ENCODE assay signal across 29 cellular contexts in the genomic region with DNA sequence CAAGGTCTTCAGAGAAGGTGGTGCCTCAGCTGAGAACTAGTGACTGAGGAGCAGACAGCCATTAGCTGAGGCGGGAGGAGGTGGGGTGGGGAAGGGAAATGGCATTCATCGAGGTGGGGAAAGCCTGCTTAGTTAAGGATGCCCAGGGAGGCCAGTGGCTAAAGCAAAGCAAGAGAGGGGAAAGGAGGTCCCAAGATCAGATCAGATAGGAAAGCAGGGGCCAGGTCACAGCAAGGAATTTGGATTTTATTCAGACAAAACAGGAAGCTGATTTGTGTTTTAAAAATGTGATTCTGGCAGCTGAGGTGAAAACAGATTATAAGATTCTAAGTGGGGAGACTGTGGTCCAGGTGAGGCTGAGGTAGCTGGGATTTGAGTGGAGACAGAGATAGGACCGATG. TPM values are rescaled to one million over a fixed set of nuclear protein-coding genes. Genes with fewer than 3 reads are reported as not detected.
"Had no signal": no experiment of that assay in that cellular context is flagged by ENCODE, and none has a peak within 500 bp of the region (broad histone marks: within the 10 kb centered on the region; RNA-seq: fewer than 3 reads in every experiment).

No MANE protein-coding gene starts in this region.

- ATAC-seq: activated CD8-positive, alpha-beta T cell treated with anti-CD3 and anti-CD28 coated beads for 36 hours; activated T-cell treated with anti-CD3 and anti-CD28 coated beads, Interleukin-2, amount 50 U/mL, for 72 hours; activated T-helper 17 cell treated with anti-CD3 and anti-CD28 coated beads, Interleukin-2, amount 50 U/mL, for 72 hours; Right ventricle myocardium inferior had no signal

- DNase-seq: activated CD4-positive, alpha-beta T cell treated with anti-CD3 and anti-CD28 coated beads, Interleukin-2, amount 10 ng/mL, durations not matched to agents 24 days and 14 days; activated CD4-positive, alpha-beta T cell treated with anti-CD3 and anti-CD28 coated beads, Interleukin-2, amount 50 U/mL, for 4 hours; activated CD8-positive, alpha-beta T cell treated with anti-CD3 and anti-CD28 coated beads for 36 hours; activated effector memory CD4-positive, alpha-beta T cell treated with anti-CD3 and anti-CD28 coated beads, Interleukin-2, amount 50 U/mL, for 16 hours; activated naive CD4-positive, alpha-beta T cell; activated naive CD4-positive, alpha-beta T cell treated with anti-CD3 and anti-CD28 coated beads, Interleukin-2, amount 50 U/mL, for 16 hours; activated naive CD8-positive, alpha-beta T cell treated with anti-CD3 and anti-CD28 coated beads, Interleukin-2, amount 10 ng/mL, durations not matched to agents 7 days and 5 days; activated T-cell treated with anti-CD3 and anti-CD28 coated beads, Interleukin-2, amount 50 U/mL, for 1 hour; activated T-cell treated with anti-CD3 and anti-CD28 coated beads, Interleukin-2, amount 50 U/mL, for 72 hours; adrenal gland; central memory CD4-positive, alpha-beta T cell; NCI-H1092 treated with DMSO at 0.1 percent for 48 hours; NCI-H146; NCI-H187; NCI-H2029 treated with DMSO at 0.1 percent for 48 hours; NCI-H2107; NCI-H446 treated with DMSO at 0.1 percent for 48 hours; PC-9; SIG-M5 had no signal

- H3K4me2 ChIP-seq: KMS-11, PC-9 had no signal

- H3K9me3 ChIP-seq: adrenal gland had no signal

- H3K27ac ChIP-seq: adrenal gland, KMS-11, PC-9, RWPE1 had no signal

- H3K36me3 Mint-ChIP-seq: activated naive CD8-positive, alpha-beta T cell treated with anti-CD3 and anti-CD28 coated beads, Interleukin-2, amount 10 ng/mL, durations not matched to agents 7 days and 5 days had no signal

- H3K4me3 ChIP-seq: adrenal gland, PC-9 had no signal

- H3K27ac Mint-ChIP-seq: activated CD4-positive, alpha-beta T cell treated with anti-CD3 and anti-CD28 coated beads, Interleukin-2, amount 10 ng/mL, durations not matched to agents 24 days and 14 days; activated CD8-positive, alpha-beta T cell treated with anti-CD3 and anti-CD28 coated beads for 36 hours; activated naive CD8-positive, alpha-beta T cell treated with anti-CD3 and anti-CD28 coated beads, Interleukin-2, amount 10 ng/mL, durations not matched to agents 7 days and 5 days; activated T-cell treated with anti-CD3 and anti-CD28 coated beads, Interleukin-2, amount 50 U/mL, for 72 hours; activated T-helper 17 cell treated with anti-CD3 and anti-CD28 coated beads, Interleukin-2, amount 50 U/mL, for 72 hours; T-helper 1 cell treated with Interleukin-12 subunit alpha and Interleukin-12 subunit beta and Interleukin-4 antibody, amounts not matched to agents 30 μg/mL and 1 μg/mL, for 36 hours; T-helper 2 cell treated with Interferon-gamma antibody and Interleukin-4, amounts not matched to agents 5 μg/mL and 100 μg/mL, for 36 hours had no signal

- H3K4me3 Mint-ChIP-seq: activated CD4-positive, alpha-beta T cell treated with anti-CD3 and anti-CD28 coated beads, Interleukin-2, amount 10 ng/mL, durations not matched to agents 24 days and 14 days; activated CD8-positive, alpha-beta T cell treated with anti-CD3 and anti-CD28 coated beads for 36 hours; activated naive CD8-positive, alpha-beta T cell treated with anti-CD3 and anti-CD28 coated beads, Interleukin-2, amount 10 ng/mL, durations not matched to agents 7 days and 5 days; activated T-cell treated with anti-CD3 and anti-CD28 coated beads, Interleukin-2, amount 50 U/mL, for 72 hours; activated T-helper 17 cell treated with anti-CD3 and anti-CD28 coated beads, Interleukin-2, amount 50 U/mL, for 72 hours; brain; T-helper 1 cell treated with Interleukin-12 subunit alpha and Interleukin-12 subunit beta and Interleukin-4 antibody, amounts not matched to agents 30 μg/mL and 1 μg/mL, for 36 hours; T-helper 2 cell treated with Interferon-gamma antibody and Interleukin-4, amounts not matched to agents 5 μg/mL and 100 μg/mL, for 36 hours had no signal

- FAIRE-seq: RCC 7860, TTC549 had no signal

- H3K9me3 Mint-ChIP-seq: activated CD4-positive, alpha-beta T cell treated with anti-CD3 and anti-CD28 coated beads, Interleukin-2, amount 10 ng/mL, durations not matched to agents 24 days and 14 days; activated CD8-positive, alpha-beta T cell treated with anti-CD3 and anti-CD28 coated beads for 36 hours; activated naive CD8-positive, alpha-beta T cell treated with anti-CD3 and anti-CD28 coated beads, Interleukin-2, amount 10 ng/mL, durations not matched to agents 7 days and 5 days; activated T-cell treated with anti-CD3 and anti-CD28 coated beads, Interleukin-2, amount 50 U/mL, for 72 hours; activated T-helper 17 cell treated with anti-CD3 and anti-CD28 coated beads, Interleukin-2, amount 50 U/mL, for 72 hours; brain; T-helper 1 cell treated with Interleukin-12 subunit alpha and Interleukin-12 subunit beta and Interleukin-4 antibody, amounts not matched to agents 30 μg/mL and 1 μg/mL, for 36 hours; T-helper 2 cell treated with Interferon-gamma antibody and Interleukin-4, amounts not matched to agents 5 μg/mL and 100 μg/mL, for 36 hours had no signal

RNA-seq across cellular contexts. Expression of gene CNNM1, which starts 45.8 kb away (rescaled TPM):
- total RNA-seq: OCI-LY7, PC-9 had no signal
